In genomic region chr12:53299454-53300180, GRCh38 we compare ENCODE assay signal across 8 cellular contexts. TPM values are rescaled to one million over a fixed set of nuclear protein-coding genes. Genes with fewer than 3 reads are reported as not detected.
DNase-seq lines count a peak whose midpoint lies in the region; ATAC-seq, FAIRE-seq and TF ChIP-seq lines count a peak whose summit lies in the region.

TSS of gene MYG1 (plus strand) at chr12:53299695. CDS start at chr12:53299738, 43 bp downstream.

- peaks cover 49% of the 10 kb centered on the region for H3K4me1 ChIP-seq in CD8-positive, alpha-beta T cell (ENCODE audit: insufficient read depth, low read length)
- peaks cover 0 to 5% (median 3%) of the 10 kb centered on the region in 4 experiments; a peak in 5 of 7 replicates for H3K4me1 ChIP-seq in H1 (replicated peaks in 1 of 4; ENCODE audit: control insufficient read depth in 3 of 4, insufficient read depth in 4 of 4, low read length in 3 of 4)
- H3K4me1 ChIP-seq in mesenchymal stem cell (ENCODE audit: control insufficient read depth, insufficient read depth, low read depth, low read length): peaks cover 21% of the 10 kb centered on the region

- POLR2A ChIA-PET in CD8-positive, alpha-beta T cell (lab: Charles Lee): interaction anchor here (0.5 to 6.3 kb wide), 8 partner anchors 16 to 210 kb away, joined by 3 to 58 read pairs (median 4); partner anchors contain the start of genes AAAS, CSAD, TARBP2 and ZNF740
- POLR2A ChIA-PET in activated CD8-positive, alpha-beta memory T cell treated with anti-CD3 and anti-CD28 coated beads for 36 hours (lab: Charles Lee): interaction anchor here (0.6 to 2.4 kb wide), 7 partner anchors 9 to 1371 kb away, joined by 3 to 10 read pairs (median 4); partner anchors contain the start of genes AAAS, CSAD and ZNF740
- POLR2A ChIA-PET in H1 (lab: Charles Lee; ENCODE audit: partially characterized antibody): interaction anchor here (0.6 to 5.4 kb wide), 13 partner anchors 9 to 184 kb away, joined by 3 to 30 read pairs (median 4); partner anchors contain the start of genes AAAS, CSAD and ZNF740

- peak within 1 kb of the TSS; percentile 35 to 76 (median 68) for H3K9ac ChIP-seq in H1 (replicated peaks in 1 of 4; ENCODE audit: extremely low read depth in 1 of 4, low read depth in 3 of 4, low read length in 3 of 4)
- peak within 1 kb of the TSS; percentile 98 for H3K9ac ChIP-seq in mesenchymal stem cell (ENCODE audit: low read length)

- peak; percentile 57 to 90 (median 80) for DNase-seq in CD8-positive, alpha-beta T cell
- DNase-seq in HS-27A (ENCODE audit: low read depth) (peak; percentile 60), NOMO-1 (lab: John Stamatoyannopoulos, UW; ENCODE audit: unreplicated experiment in 2 of 2) (peak; percentile 74 to 86), H1 (ENCODE audit: low read depth in 1 of 2, low spot score in 2 of 2) (peak; percentile 86 to 87), mesenchymal stem cell (peak; percentile 92)
- peak; percentile 73 for DNase-seq in stimulated activated CD8-positive, alpha-beta memory T cell treated with anti-CD3 and anti-CD28 coated beads, Interleukin-12 subunit alpha, Interleukin-12 subunit beta, amount 100 ng/mL, for 24 hours (ENCODE audit: extremely low read depth)

- H3K36me3 ChIP-seq in CD8-positive, alpha-beta T cell (ENCODE audit: insufficient read depth, low read length): no peaks in the 10 kb centered on the region
- peaks cover 4 to 25% (median 15%) of the 10 kb centered on the region in 4 experiments; a peak in 6 of 8 replicates for H3K36me3 ChIP-seq in H1 (ENCODE audit: control insufficient read depth in 2 of 4, insufficient read depth in 4 of 4, low read length in 3 of 4)
- peaks cover 26 to 56% of the 10 kb centered on the region in 2 experiments for H3K36me3 ChIP-seq in mesenchymal stem cell (ENCODE audit: control insufficient read depth in 1 of 2, insufficient read depth in 2 of 2, low read depth in 1 of 2, low read length in 2 of 2)

- peaks cover 6% of the 10 kb centered on the region for H3K79me1 ChIP-seq in H1 (ENCODE audit: low read depth, low read length)
- peaks cover 17% of the 10 kb centered on the region for H3K79me1 ChIP-seq in mesenchymal stem cell (replicated peaks; ENCODE audit: low read length, poor library complexity, severe bottlenecking)

- peak; percentile 58 to 89 for TF ChIP-seq POLR2A in H1 (IDR thresholded peaks at IDR 0.05; ENCODE audit: control extremely low read depth in 1 of 2, low read depth in 2 of 2, low read length in 2 of 2)

- H3K27ac ChIP-seq in CD8-positive, alpha-beta T cell (ENCODE audit: low read depth, low read length): peak within 1 kb of the TSS; percentile 60
- peak within 1 kb of the TSS; percentile 51 for H3K27ac ChIP-seq in H1 (ENCODE audit: low read depth, low read length)
- peak within 1 kb of the TSS; percentile 63 for H3K27ac ChIP-seq in mesenchymal stem cell (ENCODE audit: low read length, poor library complexity, severe bottlenecking)

- H3K79me2 ChIP-seq in H1 (ENCODE audit: control insufficient read depth in 1 of 2, insufficient read depth in 2 of 2, low read length in 2 of 2): peaks cover 5 to 28% of the 10 kb centered on the region in 2 experiments; a peak in 3 of 4 replicates

- peak; percentile 56 for ATAC-seq in CD8-positive, alpha-beta T cell
- ATAC-seq in GM19438 (IDR thresholded peaks at IDR 0.05; ENCODE audit: low read depth, unreplicated experiment): peak; percentile 76

- peak within 1 kb of the TSS; percentile 88; the same call in 1 of the 2 replicates for H2BK15ac ChIP-seq in H1 (ENCODE audit: low read length)
- peak within 1 kb of the TSS; percentile 60 for H2BK15ac ChIP-seq in mesenchymal stem cell (ENCODE audit: low read depth, poor library complexity, severe bottlenecking)

- H3K4me2 ChIP-seq in H1 (ENCODE audit: insufficient read depth in 1 of 2, low read depth in 2 of 2, low read length in 2 of 2) (peak within 1 kb of the TSS; percentile 90 to 96), mesenchymal stem cell (ENCODE audit: low read length, poor library complexity, severe bottlenecking) (peak within 1 kb of the TSS; percentile 83)

- H3K14ac ChIP-seq in H1 (ENCODE audit: insufficient read length): no peak within 1 kb of the TSS
- H3K14ac ChIP-seq in mesenchymal stem cell (ENCODE audit: low read length in 2 of 2): peak within 1 kb of the TSS in 1 of 2 experiments; percentile 81

- H2AK5ac ChIP-seq in H1 (ENCODE audit: low read depth, low read length) (no peak within 1 kb of the TSS), mesenchymal stem cell (ENCODE audit: low read length, severe bottlenecking) (peak within 1 kb of the TSS; percentile 73)

- peaks cover 12% of the 10 kb centered on the region for H3K23me2 ChIP-seq in H1 (ENCODE audit: low read depth, low read length)

- 4% methylated on average over 43 of the region's 51 CpGs; no CpG with 5 or more reads in 1 of the 2 experiments for WGBS in H1 (ENCODE audit: extremely low coverage in 1 of 2, insufficient coverage in 1 of 2, insufficient read length in 1 of 2, insufficient replicate concordance in 2 of 2, low coverage in 1 of 2, low lambda C conversion rate in 2 of 2, missing lambda C conversion rate in 1 of 2), 2 experiments
- 2% methylated on average over 51 of the region's 51 CpGs for WGBS in mesenchymal stem cell

- H3K4me3 ChIP-seq in CD8-positive, alpha-beta T cell (ENCODE audit: low read depth, low read length): peak within 1 kb of the TSS; percentile 81
- peak within 1 kb of the TSS; percentile 52 to 98 (median 89) for H3K4me3 ChIP-seq in H1 (ENCODE audit: extremely low read depth in 1 of 4, insufficient read depth in 2 of 4, low read depth in 3 of 4, low read length in 4 of 4)
- peak within 1 kb of the TSS; percentile 87 for H3K4me3 ChIP-seq in mesenchymal stem cell (ENCODE audit: insufficient read depth in 1 of 2, low read depth in 1 of 2, low read length in 2 of 2)

- H2BK20ac ChIP-seq in H1 (ENCODE audit: low read length): no peak within 1 kb of the TSS

- peak within 1 kb of the TSS; percentile 99 for H3K4me3 Mint-ChIP-seq in CD8-positive, alpha-beta T cell

- H3K4ac ChIP-seq in H1 (replicated peaks; ENCODE audit: insufficient read length, low read depth, low read length) (no peak within 1 kb of the TSS), mesenchymal stem cell (ENCODE audit: low read depth in 1 of 2, low read length in 2 of 2) (peak within 1 kb of the TSS; percentile 56 to 86)

- H4K8ac ChIP-seq in H1 (ENCODE audit: extremely low read depth, insufficient read depth, low read length) (0 out of 2 replicates have a peak within 1 kb of the TSS, but pooled peaks have one; percentile 87), mesenchymal stem cell (ENCODE audit: low read length) (peak within 1 kb of the TSS; percentile 89)

- intact Hi-C loops in CD8-positive, alpha-beta T cell (cut with DNase I, micrococcal nuclease): loop anchor here (1.0 to 2.0 kb wide), 6 partner anchors 22 to 293 kb away; partner anchors contain the start of genes AAAS (in 2 of the 2), CSAD (in 2 of the 2), ZNF740 (in 2 of the 2) and EIF4B (in 1 of the 2)

- H2BK12ac ChIP-seq in H1 (ENCODE audit: low read depth, low read length) (no peak within 1 kb of the TSS), mesenchymal stem cell (ENCODE audit: low read length in 2 of 2) (peak within 1 kb of the TSS in 1 of 2 experiments; percentile 29)

- H3K4me1 Mint-ChIP-seq in CD8-positive, alpha-beta T cell (ENCODE audit: low read depth): peaks cover 78% of the 10 kb centered on the region

- TF ChIP-seq CTCF in CD8-positive, alpha-beta T cell (IDR thresholded peaks at IDR 0.05): peak; percentile 29
- peak in 2 of 3 experiments; percentile 16 to 18; a peak in 2 of 4 replicates for TF ChIP-seq CTCF in H1 (IDR thresholded peaks at IDR 0.05; ENCODE audit: control extremely low read depth in 1 of 3, insufficient read depth in 1 of 3, low read depth in 1 of 3, low read length in 3 of 3)

- peaks cover 69% of the 10 kb centered on the region for H3K36me3 Mint-ChIP-seq in CD8-positive, alpha-beta T cell

- no peaks in the 10 kb centered on the region for H3K9me3 ChIP-seq in CD8-positive, alpha-beta T cell (ENCODE audit: low read length)
- H3K9me3 ChIP-seq in H1 (ENCODE audit: insufficient read depth in 2 of 2, low read depth in 1 of 2, low read length in 1 of 2) (no peaks in the 10 kb centered on the region), mesenchymal stem cell (ENCODE audit: control insufficient read depth, low read length) (no peaks in the 10 kb centered on the region)

- TF ChIP-seq EP300 in H1 (IDR thresholded peaks at IDR 0.05; ENCODE audit: borderline replicate concordance in 1 of 2, low read depth in 2 of 2, low read length in 2 of 2): no peak

- H3K23ac ChIP-seq in H1 (ENCODE audit: insufficient read length): no peak within 1 kb of the TSS
- peak within 1 kb of the TSS; percentile 39 to 91 for H3K23ac ChIP-seq in mesenchymal stem cell (ENCODE audit: low read length in 2 of 2)

- peak within 1 kb of the TSS; percentile 5 for H3K56ac ChIP-seq in H1 (replicated peaks; ENCODE audit: insufficient read length, low read depth, low read length)

- H2BK5ac ChIP-seq in H1 (ENCODE audit: low read depth, low read length) (peak within 1 kb of the TSS; percentile 95), mesenchymal stem cell (ENCODE audit: low read depth, low read length, poor library complexity, severe bottlenecking) (no peak within 1 kb of the TSS)

- CTCF ChIA-PET in CD8-positive, alpha-beta T cell (lab: Charles Lee): interaction anchor here (1.1 to 18.8 kb wide), 6 partner anchors 13 to 209 kb away, joined by 3 to 353 read pairs (median 18); partner anchors contain the start of genes AAAS, ITGB7 and NPFF
- CTCF ChIA-PET in activated CD8-positive, alpha-beta memory T cell treated with anti-CD3 and anti-CD28 coated beads for 36 hours (lab: Charles Lee): interaction anchor here (0.6 to 3.5 kb wide), 13 partner anchors 10 to 245 kb away, joined by 3 to 22 read pairs (median 3); partner anchors contain the start of gene AAAS
- CTCF ChIA-PET in H1 (lab: Charles Lee; ENCODE audit: partially characterized antibody): interaction anchor here (0.7 to 28.3 kb wide), 12 partner anchors 8 to 111 kb away, joined by 3 to 573 read pairs (median 6); partner anchors contain the start of genes AAAS, ESPL1 and ITGB7

- no peaks in the 10 kb centered on the region for H3K27me3 ChIP-seq in CD8-positive, alpha-beta T cell (ENCODE audit: insufficient read depth, low read length)
- no peaks in the 10 kb centered on the region for H3K27me3 ChIP-seq in H1 (replicated peaks in 1 of 4; ENCODE audit: control insufficient read depth in 3 of 4, extremely low read depth in 1 of 4, insufficient read depth in 3 of 4, low read length in 3 of 4)
- no peaks in the 10 kb centered on the region for H3K27me3 ChIP-seq in mesenchymal stem cell (ENCODE audit: control insufficient read depth in 1 of 2, insufficient read depth in 1 of 2, low read length in 2 of 2)

- FAIRE-seq in H1 (lab: Jason Lieb, UNC): no peak

- H4K91ac ChIP-seq in H1 (replicated peaks; ENCODE audit: insufficient read length, low read length): peak within 1 kb of the TSS; percentile 58
- peak within 1 kb of the TSS; percentile 60 for H4K91ac ChIP-seq in mesenchymal stem cell (ENCODE audit: low read length)

- no peaks in the 10 kb centered on the region for H3K27me3 Mint-ChIP-seq in CD8-positive, alpha-beta T cell (ENCODE audit: low read depth)

- H4K20me1 ChIP-seq in H1 (replicated peaks in 1 of 2; ENCODE audit: control insufficient read depth in 1 of 2, insufficient read depth in 2 of 2, low read length in 2 of 2): peaks cover 0 to 2% of the 10 kb centered on the region in 2 experiments

- H3K18ac ChIP-seq in H1 (ENCODE audit: extremely low read depth, low read length) (peak within 1 kb of the TSS; percentile 95), mesenchymal stem cell (ENCODE audit: low read depth in 1 of 2, low read length in 2 of 2) (peak within 1 kb of the TSS; percentile 41 to 83)

- H2AFZ ChIP-seq in H1 (ENCODE audit: low read length) (peak within 1 kb of the TSS; percentile 10), mesenchymal stem cell (ENCODE audit: low read depth, low read length) (peak within 1 kb of the TSS; percentile 3)

- H2BK120ac ChIP-seq in H1 (replicated peaks; ENCODE audit: low read depth, low read length) (no peak within 1 kb of the TSS), mesenchymal stem cell (ENCODE audit: low read depth, low read length) (no peak within 1 kb of the TSS)

- H3K27ac Mint-ChIP-seq in CD8-positive, alpha-beta T cell: peak within 1 kb of the TSS; percentile 93

- TF ChIP-seq RAD21 in H1 (IDR thresholded peaks at IDR 0.05 in 1 of 2, conservative IDR thresholded peaks at IDR 0.05 in 1 of 2; ENCODE audit: low read depth in 2 of 2, low read length in 2 of 2): peak in 1 of 2 experiments; percentile 11; a peak in 1 of 4 replicates

- H4K5ac ChIP-seq in H1 (ENCODE audit: insufficient read length, low read depth, low read length): peak within 1 kb of the TSS; percentile 34

- no peaks in the 10 kb centered on the region for H3K9me3 Mint-ChIP-seq in CD8-positive, alpha-beta T cell

RNA-seq across cellular contexts. Expression of gene MYG1, which starts in this region (rescaled TPM):
- 10 to 100 TPM; 24.2 to 31.4 TPM for total RNA-seq in CD8-positive, alpha-beta T cell
- total RNA-seq in activated CD8-positive, alpha-beta memory T cell treated with anti-CD3 and anti-CD28 coated beads for 36 hours: 10 to 100 TPM; 88.0 to 91.2 TPM
- total RNA-seq in H1 (2021; fragmentation: NEBNext Ultra II Directional; extraction: Animal tissue kit (Norgen Biotek cat#: 25700)): 77.1 and 83.3 TPM in 2 replicates
- polyA plus RNA-seq in H1 (2011; rRNA removed): 104 and 117 TPM in 2 replicates
- 111 TPM for polyA plus RNA-seq in H1 (2011; cell fraction: cytosol; rRNA removed)
- polyA plus RNA-seq in H1 (2011; cell fraction: nucleus; rRNA removed): 81.8 TPM
- polyA plus RNA-seq in H1 (2012, experiment 1 of 2): 59.1 to 112 TPM (median 97.9 TPM) in 4 replicates
- 132 TPM for polyA plus RNA-seq in H1 (2012, experiment 2 of 2)
- 80.4 TPM for polyA plus RNA-seq in H1 (2013, experiment 1 of 2)
- polyA plus RNA-seq in H1 (2013, experiment 2 of 2): 83.6 TPM
- 52.0 and 52.2 TPM in 2 replicates for polyA minus RNA-seq in H1 (2011; rRNA and poly(A)+ RNA removed)
- polyA minus RNA-seq in H1 (2011; cell fraction: cytosol; rRNA and poly(A)+ RNA removed): 47.0 TPM
- polyA minus RNA-seq in H1 (2011; cell fraction: nucleus; rRNA and poly(A)+ RNA removed): 26.4 TPM
- 78.3 TPM for polyA plus RNA-seq in mesenchymal stem cell (2013, experiment 1 of 2)
- polyA plus RNA-seq in mesenchymal stem cell (2013, experiment 2 of 2): 77.9 TPM

Comparison
In these comparisons a context has a peak if more than half of its experiments do, and no peak if none do; other contexts are left out.
1. Peak in every context shown above with its lines: DNase-seq, ATAC-seq, H3K4me3 ChIP-seq and H3K27ac ChIP-seq.